In the genomic region with DNA sequence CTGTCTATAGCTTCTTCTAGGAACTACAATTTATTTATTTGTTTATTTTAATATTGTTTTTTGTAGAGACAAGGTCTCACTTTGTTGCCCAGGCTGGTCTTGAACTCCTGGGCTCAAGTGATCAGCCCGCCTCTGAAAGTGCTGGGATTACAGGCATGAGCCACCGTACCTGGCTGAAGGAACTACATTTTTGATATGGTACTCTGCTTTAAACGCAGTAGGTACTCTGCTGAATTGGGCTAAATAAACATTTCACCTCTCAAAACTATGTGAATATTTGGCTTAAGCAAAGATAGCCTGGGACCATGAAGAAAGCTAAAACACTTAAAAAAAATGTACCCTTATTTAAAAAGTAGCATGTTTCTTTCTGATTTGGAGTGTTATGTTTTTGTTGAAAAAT, we compare ENCODE assay signal across 25 cellular contexts.
A peak's percentile ranks its signal among the peaks of the same experiment; 100 is the strongest.
DNase-seq lines count a peak whose midpoint lies in the region; ATAC-seq and TF ChIP-seq lines count a peak whose summit lies in the region.
"Had no signal": no experiment of that assay in that cellular context is flagged by ENCODE, and none has a peak within 500 bp of the region (broad histone marks: within the 10 kb centered on the region; RNA-seq: fewer than 3 reads in every experiment).

No MANE protein-coding gene starts in this region.

- H3K36me3 ChIP-seq in ACC112 (ENCODE audit: insufficient read depth, low read length) (peaks cover 10% of the 10 kb centered on the region), HEK293 (ENCODE audit: control insufficient read depth in 2 of 2, insufficient read depth in 1 of 2, low read length in 2 of 2) (no peaks in the 10 kb centered on the region), hepatocyte (replicated peaks; ENCODE audit: insufficient read depth, low read depth) (no peaks in the 10 kb centered on the region), HAP-1 (replicated peaks) (no peaks in the 10 kb centered on the region)
- H3K36me3 ChIP-seq: prostate gland, transverse colon had no signal

- TF ChIP-seq CTCF in HEK293 (tag by site-specific recombination; IDR thresholded peaks at IDR 0.05): no peak
- TF ChIP-seq CTCF in fibroblast of the aortic adventitia (IDR thresholded peaks at IDR 0.05; ENCODE audit: insufficient read depth, low read length): no peak
- no peak for TF ChIP-seq CTCF in osteocyte (IDR thresholded peaks at IDR 0.05)
- TF ChIP-seq CTCF in Calu3 (IDR thresholded peaks at IDR 0.05; ENCODE audit: unreplicated experiment): no peak
- TF ChIP-seq CTCF in hepatocyte (IDR thresholded peaks at IDR 0.05; ENCODE audit: poor library complexity): no peak

- in situ Hi-C loops in HAP-1 (cut with MboI; ENCODE audit: low sequenced_read_pairs): no loop called here

- CTCF ChIA-PET in HEK293 (lab: Yijun Ruan, JAX): interaction anchor here (0.7 kb wide), 1 partner anchor 57 kb away, joined by 4 read pairs; no protein-coding TSS in a partner anchor
- CTCF ChIA-PET in Calu3 (lab: Charles Lee): interaction anchor here (0.6 kb wide), 1 partner anchor 513 kb away, joined by 3 read pairs; no protein-coding TSS in a partner anchor

- POLR2A ChIA-PET in HEK293 (lab: Yijun Ruan, JAX): no interaction called here

- H3K79me2 ChIP-seq in ACC112 (ENCODE audit: control insufficient read depth, insufficient read depth, low read length, unreplicated experiment) (peaks cover 23% of the 10 kb centered on the region), hepatocyte (peaks cover 20% of the 10 kb centered on the region)

- no peak overlapping the region for H3K4me2 ChIP-seq in hepatocyte
- H3K4me2 ChIP-seq: BLaER1 treated with 17β-estradiol and CSF1 and Interleukin-3, amounts not matched to agents 10 nM and 100 nM had no signal

- H3K27ac ChIP-seq in ACC112 (ENCODE audit: low read depth, low read length): peak overlapping the region; percentile 58
- H3K27ac ChIP-seq in HEK293 (ENCODE audit: extremely low read depth, low read depth, low read length): no peak overlapping the region
- H3K27ac ChIP-seq in hepatocyte: no peak overlapping the region
- H3K27ac ChIP-seq: BLaER1 treated with 17β-estradiol and CSF1 and Interleukin-3, amounts not matched to agents 10 nM and 100 nM; HL-60; prostate gland; SK-N-MC had no signal

- H3K9me3 Mint-ChIP-seq in osteocyte (ENCODE audit: unreplicated experiment) (peaks cover 3% of the 10 kb centered on the region), Calu3 (ENCODE audit: low read depth, unreplicated experiment) (peaks cover 6% of the 10 kb centered on the region)

- no peaks in the 10 kb centered on the region for H3K27me3 Mint-ChIP-seq in osteocyte (ENCODE audit: unreplicated experiment)
- no peaks in the 10 kb centered on the region for H3K27me3 Mint-ChIP-seq in Calu3 (ENCODE audit: unreplicated experiment)
- H3K27me3 Mint-ChIP-seq: activated CD8-positive, alpha-beta T cell treated with anti-CD3 and anti-CD28 coated beads for 36 hours; activated naive CD4-positive, alpha-beta T cell treated with anti-CD3 and anti-CD28 coated beads, Interleukin-2, amount 50 U/mL, for 24 hours had no signal

- H3K27ac Mint-ChIP-seq in osteocyte (ENCODE audit: unreplicated experiment) (peak overlapping the region; percentile 86), Calu3 (ENCODE audit: unreplicated experiment) (no peak overlapping the region)
- H3K27ac Mint-ChIP-seq: activated CD8-positive, alpha-beta T cell treated with anti-CD3 and anti-CD28 coated beads for 36 hours; activated naive CD4-positive, alpha-beta T cell treated with anti-CD3 and anti-CD28 coated beads, Interleukin-2, amount 50 U/mL, for 24 hours had no signal

- no TSS peak for BruUV-seq in Calu3 (replicated peaks; lab: Mats Ljungman, UMichigan)

- H3K9me2 ChIP-seq in hepatocyte (replicated peaks; ENCODE audit: insufficient read depth): no peaks in the 10 kb centered on the region

- H3K4me1 ChIP-seq in ACC112 (ENCODE audit: control insufficient read depth, insufficient read depth, low read length, unreplicated experiment) (peaks cover 42% of the 10 kb centered on the region), HEK293 (ENCODE audit: control insufficient read depth, insufficient read depth, low read length) (peaks cover 11% of the 10 kb centered on the region), hepatocyte (ENCODE audit: insufficient read depth) (peaks cover 17% of the 10 kb centered on the region), HAP-1 (peaks cover 14% of the 10 kb centered on the region)
- H3K4me1 ChIP-seq: prostate gland had no signal

- H3K4me3 Mint-ChIP-seq in osteocyte (ENCODE audit: unreplicated experiment): no peak overlapping the region
- H3K4me3 Mint-ChIP-seq in Calu3 (ENCODE audit: low read depth, unreplicated experiment): no peak overlapping the region
- H3K4me3 Mint-ChIP-seq: activated CD8-positive, alpha-beta T cell treated with anti-CD3 and anti-CD28 coated beads for 36 hours had no signal

- no peaks in the 10 kb centered on the region for H3K9me3 ChIP-seq in HEK293 (ENCODE audit: control insufficient read depth, insufficient read depth, low read depth, low read length)
- peaks cover 7% of the 10 kb centered on the region for H3K9me3 ChIP-seq in hepatocyte (ENCODE audit: low read depth)
- no peaks in the 10 kb centered on the region for H3K9me3 ChIP-seq in HAP-1
- H3K9me3 ChIP-seq: prostate gland, transverse colon had no signal

- no peak for ATAC-seq in HG03354 (IDR thresholded peaks at IDR 0.05; ENCODE audit: poor library complexity, severe bottlenecking, unreplicated experiment)
- ATAC-seq: activated CD4-positive, CD25-positive, alpha-beta regulatory T cell treated with anti-CD3 and anti-CD28 coated beads, Interleukin-2, amount 50 U/mL, for 24 hours; activated CD8-positive, alpha-beta T cell treated with anti-CD3 and anti-CD28 coated beads for 36 hours; HCT116; stimulated activated naive CD8-positive, alpha-beta T cell treated with anti-CD3 and anti-CD28 coated beads, Interleukin-15, Interleukin-2, amounts not matched to agents 100 U/mL and 50 U/mL, for 24 hours had no signal

- H3K4me1 Mint-ChIP-seq in osteocyte (ENCODE audit: unreplicated experiment): peaks cover 60% of the 10 kb centered on the region
- H3K4me1 Mint-ChIP-seq in Calu3 (ENCODE audit: low read depth, unreplicated experiment): peaks cover 24% of the 10 kb centered on the region

- peak; percentile 21 for DNase-seq in fibroblast of the aortic adventitia (ENCODE audit: low read depth)
- no peak for DNase-seq in osteocyte (ENCODE audit: extremely low spot score, unreplicated experiment)
- DNase-seq in Calu3: no peak
- DNase-seq in hepatocyte (ENCODE audit: low spot score): no peak
- DNase-seq in HAP-1 (ENCODE audit: low spot score in 2 of 2): no peak
- DNase-seq: activated CD8-positive, alpha-beta T cell treated with anti-CD3 and anti-CD28 coated beads for 36 hours; aorta; central memory CD4-positive, alpha-beta T cell; dermis blood vessel endothelial cell; mammary epithelial cell; NCI-H1436; NCI-H2081 treated with DMSO at 0.1 percent for 48 hours; NCI-H226; stimulated activated naive CD8-positive, alpha-beta T cell treated with anti-CD3 and anti-CD28 coated beads, Interleukin-15, Interleukin-2, amounts not matched to agents 100 U/mL and 50 U/mL, for 24 hours; transverse colon had no signal

- H3K4me3 ChIP-seq in ACC112 (ENCODE audit: low read depth, low read length) (peak overlapping the region; percentile 49), HEK293 (ENCODE audit: low read depth, low read length) (no peak overlapping the region), fibroblast of the aortic adventitia (ENCODE audit: low read depth, low read length) (no peak overlapping the region), hepatocyte (no peak overlapping the region), HAP-1 (no peak overlapping the region)
- H3K4me3 ChIP-seq: BLaER1 treated with 17β-estradiol and CSF1 and Interleukin-3, amounts not matched to agents 10 nM and 100 nM; prostate gland; SK-N-MC; transverse colon had no signal

- intact Hi-C loops in Calu3 (cut with micrococcal nuclease; ENCODE audit: unreplicated experiment): no loop called here

- H3K27me3 ChIP-seq in ACC112 (ENCODE audit: insufficient read depth, low read length) (no peaks in the 10 kb centered on the region), hepatocyte (no peaks in the 10 kb centered on the region), HAP-1 (ENCODE audit: low read depth) (no peaks in the 10 kb centered on the region)
- H3K27me3 ChIP-seq: BLaER1 treated with 17β-estradiol and CSF1 and Interleukin-3, amounts not matched to agents 10 nM and 100 nM; transverse colon had no signal

- 74% methylated on average over 3 of the region's 3 CpGs for WGBS in hepatocyte (ENCODE audit: low lambda C conversion rate, missing lambda C conversion rate)

- H2AFZ ChIP-seq in ACC112 (ENCODE audit: low read length, unreplicated experiment) (no peak overlapping the region), hepatocyte (no peak overlapping the region)

- H3K36me3 Mint-ChIP-seq in osteocyte (ENCODE audit: unreplicated experiment): peaks cover 4% of the 10 kb centered on the region
- no peaks in the 10 kb centered on the region for H3K36me3 Mint-ChIP-seq in Calu3 (ENCODE audit: insufficient read depth, unreplicated experiment)

- no peaks in the 10 kb centered on the region for H4K20me1 ChIP-seq in hepatocyte (ENCODE audit: insufficient read depth, poor library complexity, severe bottlenecking)
- H4K20me1 ChIP-seq: BLaER1 treated with 17β-estradiol and CSF1 and Interleukin-3, amounts not matched to agents 10 nM and 100 nM had no signal

TF ChIP-seq in HEK293, 187 proteins besides CTCF, POLR2A, EP300 and RAD21:
- TF ChIP-seq ZFP3 (tag by site-specific recombination; IDR thresholded peaks at IDR 0.05; ENCODE audit: low read depth): no peak
- TF ChIP-seq ZBTB17 (tag by site-specific recombination; IDR thresholded peaks at IDR 0.05): peak; percentile 49; the same call in 1 of the 2 replicates
- no peak for TF ChIP-seq ZNF37A (tag by site-specific recombination; IDR thresholded peaks at IDR 0.05)
- TF ChIP-seq HOXC10 (CRISPR knock-in tag; IDR thresholded peaks at IDR 0.05): no peak
